In genomic region chr7:151621961-151622360, GRCh38 we compare ENCODE assay signal across 25 cellular contexts.
"Had no signal": no experiment of that assay in that cellular context is flagged by ENCODE, and none has a peak within 500 bp of the region (broad histone marks: within the 10 kb centered on the region; RNA-seq: fewer than 3 reads in every experiment).

No MANE protein-coding gene starts in this region.

- H3K4me3 ChIP-seq: esophagus squamous epithelium, left lung, mucosa of descending colon, pancreas, right lobe of liver, testis, tibial artery had no signal

- ATAC-seq: effector memory CD8-positive, alpha-beta T cell; left lung; mucosa of descending colon; natural killer cell treated with Interleukin-12 subunit alpha and Interleukin-12 subunit beta and Interleukin-15 and Interleukin-18, amount 100 ng/mL, for 72 hours; pancreas; right lobe of liver; stimulated activated memory B cell treated with anti-CD40 and anti-IgM and Interleukin-4, amounts not matched to agents 10 μg/mL and 1 μg/mL and 100 μg/mL, for 72 hours; stimulated activated naive CD8-positive, alpha-beta T cell treated with anti-CD3 and anti-CD28 coated beads, Interleukin-15, Interleukin-2, amounts not matched to agents 100 U/mL and 50 U/mL, for 24 hours had no signal

- H3K27ac ChIP-seq: esophagus squamous epithelium, left lung, neutrophil, pancreas, right lobe of liver, testis, tibial artery had no signal

- FAIRE-seq: endometrium, frontal cortex, keratinocyte, pancreas, small intestine, urothelium cell line had no signal

- H3K27me3 ChIP-seq: esophagus squamous epithelium, left lung, neutrophil, pancreas, right lobe of liver, testis, tibial artery had no signal

- H3K4me1 ChIP-seq: left lung, right lobe of liver, testis had no signal

- DNase-seq: cortex of kidney; effector memory CD8-positive, alpha-beta T cell; erythroblast; esophagus squamous epithelium; left lung; mesenchymal stem cell; mucosa of descending colon; naive B cell; pancreas; retina; right lobe of liver; small intestine; stimulated activated CD4-positive, alpha-beta T cell treated with anti-CD3 and anti-CD28 coated beads, Interleukin-2, amount 100 ng/mL, for 24 hours; stimulated activated CD4-positive, alpha-beta T cell treated with anti-CD3 and anti-CD28 coated beads, Interleukin-4, amount 100 ng/mL, for 24 hours; stimulated activated naive CD8-positive, alpha-beta T cell treated with anti-CD3 and anti-CD28 coated beads, Interleukin-15, Interleukin-2, amounts not matched to agents 100 U/mL and 50 U/mL, for 24 hours; substantia nigra; testis; tibial artery had no signal

- H3K36me3 ChIP-seq: left lung, neutrophil, pancreas, right lobe of liver had no signal

- H3K9me3 ChIP-seq: esophagus squamous epithelium, left lung, mucosa of descending colon, neutrophil, pancreas, right lobe of liver, testis, tibial artery had no signal
